In the genomic region with DNA sequence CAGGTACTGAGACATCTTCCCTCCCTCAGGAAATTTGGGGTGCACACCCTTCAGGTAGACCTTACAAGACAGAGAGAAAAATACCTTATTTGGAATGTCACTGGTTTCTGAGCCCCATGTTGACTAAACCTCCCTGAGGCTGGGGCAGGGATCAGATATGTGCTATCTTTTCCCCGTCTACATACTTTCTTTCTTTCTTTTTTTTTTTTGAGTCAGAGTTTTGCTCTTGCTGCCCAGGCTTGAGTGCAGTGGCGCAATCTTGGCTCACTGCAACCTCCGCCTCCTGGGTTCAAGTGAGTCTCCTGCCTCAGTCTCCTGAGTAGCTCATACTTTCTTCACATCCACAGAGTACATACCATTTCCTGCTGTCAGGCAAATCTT, we compare ENCODE assay signal across 13 cellular contexts. TPM values are rescaled to one million over a fixed set of nuclear protein-coding genes. Genes with fewer than 3 reads are reported as not detected.
DNase-seq lines count a peak whose midpoint lies in the region; ATAC-seq and TF ChIP-seq lines count a peak whose summit lies in the region.
"Had no signal": no experiment of that assay in that cellular context is flagged by ENCODE, and none has a peak within 500 bp of the region (broad histone marks: within the 10 kb centered on the region; RNA-seq: fewer than 3 reads in every experiment).

No MANE protein-coding gene starts in this region.

- H3K9me3 ChIP-seq in RWPE2 (ENCODE audit: severe bottlenecking): no peaks in the 10 kb centered on the region
- H3K9me3 ChIP-seq in skeletal muscle satellite cell (replicated peaks; ENCODE audit: low read length): no peaks in the 10 kb centered on the region

- DNase-seq in activated CD4-positive, alpha-beta T cell treated with anti-CD3 and anti-CD28 coated beads, Interleukin-2, amount 10 ng/mL, durations not matched to agents 7 days and 5 days: no peak
- DNase-seq in activated CD4-positive, alpha-beta T cell treated with anti-CD3 and anti-CD28 coated beads for 1 hour: no peak
- DNase-seq in RWPE2 (ENCODE audit: low spot score): no peak
- peak; percentile 30 to 33 for DNase-seq in erythroblast (lab: John Stamatoyannopoulos, UW)
- no peak for DNase-seq in NCI-H1092 treated with DMSO at 0.1 percent for 48 hours (lab: John Stamatoyannopoulos, UW)
- no peak for DNase-seq in putamen (ENCODE audit: low spot score)
- DNase-seq: activated CD4-positive, alpha-beta memory T cell treated with anti-CD3 and anti-CD28 coated beads for 36 hours; aorta; NCI-H524 treated with DMSO at 0.1 percent for 48 hours had no signal

- peaks cover 14% of the 10 kb centered on the region for H3K4me1 ChIP-seq in RWPE2 (ENCODE audit: insufficient read depth, poor library complexity, severe bottlenecking)
- H3K4me1 ChIP-seq in skeletal muscle satellite cell (ENCODE audit: control insufficient read depth, insufficient read depth, low read length): peaks cover 32% of the 10 kb centered on the region

- peak overlapping the region; percentile 98 for H3K4me2 ChIP-seq in skeletal muscle satellite cell (ENCODE audit: low read length)

- H3K9me3 Mint-ChIP-seq in activated CD4-positive, alpha-beta T cell treated with anti-CD3 and anti-CD28 coated beads, Interleukin-2, amount 10 ng/mL, durations not matched to agents 7 days and 5 days: no peaks in the 10 kb centered on the region
- H3K9me3 Mint-ChIP-seq: activated CD4-positive, alpha-beta memory T cell treated with anti-CD3 and anti-CD28 coated beads for 36 hours had no signal

- H3K36me3 Mint-ChIP-seq in activated CD4-positive, alpha-beta T cell treated with anti-CD3 and anti-CD28 coated beads, Interleukin-2, amount 10 ng/mL, durations not matched to agents 7 days and 5 days (ENCODE audit: low read depth): peaks cover 6% of the 10 kb centered on the region

- H3K4me1 Mint-ChIP-seq in activated CD4-positive, alpha-beta T cell treated with anti-CD3 and anti-CD28 coated beads, Interleukin-2, amount 10 ng/mL, durations not matched to agents 7 days and 5 days: peaks cover 36% of the 10 kb centered on the region

- CTCF ChIA-PET in activated CD4-positive, alpha-beta T cell treated with anti-CD3 and anti-CD28 coated beads, Interleukin-2, amount 10 ng/mL, durations not matched to agents 7 days and 5 days (lab: Charles Lee): interaction anchor here (1.0 kb wide), 2 partner anchors 11 to 13 kb away, joined by 3 read pairs; no protein-coding TSS in a partner anchor

- H3K4me3 Mint-ChIP-seq in activated CD4-positive, alpha-beta T cell treated with anti-CD3 and anti-CD28 coated beads, Interleukin-2, amount 10 ng/mL, durations not matched to agents 7 days and 5 days: peak overlapping the region; percentile 75

- ATAC-seq in RWPE2 (ENCODE audit: low read depth) (no peak), HG02938 (IDR thresholded peaks at IDR 0.05; ENCODE audit: unreplicated experiment) (no peak)

- peak overlapping the region; percentile 53 for H3K9ac ChIP-seq in skeletal muscle satellite cell (ENCODE audit: low read depth, low read length)

- no peak for TF ChIP-seq POLR2A in erythroblast (IDR thresholded peaks at IDR 0.05; ENCODE audit: low read length)

- TF ChIP-seq CTCF in RWPE2 (IDR thresholded peaks at IDR 0.05; ENCODE audit: poor library complexity, severe bottlenecking): no peak

- POLR2A ChIA-PET in activated CD4-positive, alpha-beta T cell treated with anti-CD3 and anti-CD28 coated beads, Interleukin-2, amount 10 ng/mL, durations not matched to agents 7 days and 5 days (lab: Charles Lee): no interaction called here

- H3K27ac Mint-ChIP-seq in activated CD4-positive, alpha-beta T cell treated with anti-CD3 and anti-CD28 coated beads, Interleukin-2, amount 10 ng/mL, durations not matched to agents 7 days and 5 days: no peak overlapping the region

- H3K27me3 Mint-ChIP-seq in activated CD4-positive, alpha-beta T cell treated with anti-CD3 and anti-CD28 coated beads, Interleukin-2, amount 10 ng/mL, durations not matched to agents 7 days and 5 days: no peaks in the 10 kb centered on the region
- H3K27me3 Mint-ChIP-seq: activated CD4-positive, alpha-beta memory T cell treated with anti-CD3 and anti-CD28 coated beads for 36 hours had no signal

- no peaks in the 10 kb centered on the region for H3K27me3 ChIP-seq in RWPE2 (ENCODE audit: insufficient read depth, poor library complexity, severe bottlenecking)
- H3K27me3 ChIP-seq in skeletal muscle satellite cell (ENCODE audit: control insufficient read depth, insufficient read depth, low read length): no peaks in the 10 kb centered on the region

- no peak overlapping the region for H3K4me3 ChIP-seq in RWPE2 (ENCODE audit: severe bottlenecking)
- H3K4me3 ChIP-seq in skeletal muscle satellite cell (ENCODE audit: low read length): peak overlapping the region; percentile 98
- H3K4me3 ChIP-seq: SK-N-MC had no signal

- peaks cover 15% of the 10 kb centered on the region for H3K36me3 ChIP-seq in RWPE2 (ENCODE audit: low read depth)
- H3K36me3 ChIP-seq in skeletal muscle satellite cell (ENCODE audit: insufficient read depth, low read length): peaks cover 36% of the 10 kb centered on the region

- H3K27ac ChIP-seq in RWPE2 (ENCODE audit: poor library complexity, severe bottlenecking): peak overlapping the region; percentile 52
- H3K27ac ChIP-seq: HL-60, SK-N-MC had no signal

RNA-seq across cellular contexts. Expression of gene CYB5R1, which starts 1.6 kb away (rescaled TPM):
- total RNA-seq in activated CD4-positive, alpha-beta T cell treated with anti-CD3 and anti-CD28 coated beads, Interleukin-2, amount 10 ng/mL, durations not matched to agents 7 days and 5 days: 10 to 100 TPM; 24.0 to 24.5 TPM
- 26.4 and 39.1 TPM in 2 replicates for total RNA-seq in skeletal muscle satellite cell (2012; rRNA removed)

RNA-seq across cellular contexts. Expression of gene ADIPOR1, which starts 7.3 kb away (rescaled TPM):
- 10 to 100 TPM; 58.0 to 71.2 TPM for total RNA-seq in activated CD4-positive, alpha-beta T cell treated with anti-CD3 and anti-CD28 coated beads, Interleukin-2, amount 10 ng/mL, durations not matched to agents 7 days and 5 days
- total RNA-seq in skeletal muscle satellite cell (2012; rRNA removed): 89.2 and 106 TPM in 2 replicates

RNA-seq across cellular contexts. Expression of gene KLHL12, which starts 38.4 kb away (rescaled TPM):
- total RNA-seq in activated CD4-positive, alpha-beta T cell treated with anti-CD3 and anti-CD28 coated beads, Interleukin-2, amount 10 ng/mL, durations not matched to agents 7 days and 5 days: 10 to 100 TPM; 31.4 to 31.5 TPM
- 22.6 and 24.2 TPM in 2 replicates for total RNA-seq in skeletal muscle satellite cell (2012; rRNA removed)

RNA-seq across cellular contexts. Expression of gene TMEM183A, which starts 41.7 kb away (rescaled TPM):
- total RNA-seq in activated CD4-positive, alpha-beta T cell treated with anti-CD3 and anti-CD28 coated beads, Interleukin-2, amount 10 ng/mL, durations not matched to agents 7 days and 5 days: 10 to 100 TPM; 68.3 to 72.2 TPM
- 73.6 and 92.0 TPM in 2 replicates for total RNA-seq in skeletal muscle satellite cell (2012; rRNA removed)

Comparison
In these comparisons a context has a peak if more than half of its experiments do, and no peak if none do; other contexts are left out.
1. DNase-seq: peak in erythroblast (2 of 2); none in activated CD4-positive, alpha-beta T cell treated with anti-CD3 and anti-CD28 coated beads, Interleukin-2, amount 10 ng/mL, durations not matched to agents 7 days and 5 days (single experiment), activated CD4-positive, alpha-beta T cell treated with anti-CD3 and anti-CD28 coated beads for 1 hour (single experiment), RWPE2 (single experiment), NCI-H1092 treated with DMSO at 0.1 percent for 48 hours (single experiment) and putamen (single experiment).